ENCODE assay signal across 14 cellular contexts in genomic region chr2:119429225-119430000, GRCh38. TPM values are rescaled to one million over a fixed set of nuclear protein-coding genes. Genes with fewer than 3 reads are reported as not detected.
DNase-seq lines count a peak whose midpoint lies in the region; ATAC-seq and TF ChIP-seq lines count a peak whose summit lies in the region.
"Had no signal": no experiment of that assay in that cellular context is flagged by ENCODE, and none has a peak within 500 bp of the region (broad histone marks: within the 10 kb centered on the region; RNA-seq: fewer than 3 reads in every experiment).

No MANE protein-coding gene starts in this region.

- intact Hi-C loops in breast epithelium (cut with DNase I; ENCODE audit: low total_unique reads) = no loop called here
- intact Hi-C loops in thyroid gland (cut with DNase I) = no loop called here

- peak; percentile 3 for DNase-seq in NOMO-1 treated with DMSO at 0.1 percent for 48 hours (lab: John Stamatoyannopoulos, UW; ENCODE audit: unreplicated experiment)
- no peak for DNase-seq in NOMO-1 treated with dmso at 0.1 percent for 144 hours (lab: John Stamatoyannopoulos, UW; ENCODE audit: unreplicated experiment)
- no peak for DNase-seq in breast epithelium (ENCODE audit: low spot score in 2 of 2)
- DNase-seq in kidney tubule cell (ENCODE audit: low spot score) = peak; percentile 63
- peak; percentile 50 to 51 for DNase-seq in thyroid gland
- no peak for DNase-seq in UCSD-AML1 (lab: John Stamatoyannopoulos, UW; ENCODE audit: unreplicated experiment)
- DNase-seq: GOT3; head of caudate nucleus; NCI-H446 treated with DMSO at 0.1 percent for 48 hours; SIG-M5; stimulated activated CD4-positive, alpha-beta T cell treated with anti-CD3 and anti-CD28 coated beads, Interleukin-12 subunit alpha, Interleukin-12 subunit beta, amount 100 ng/mL, for 4 hours had no signal

- no peaks in the 10 kb centered on the region for H3K4me1 ChIP-seq in breast epithelium
- H3K4me1 ChIP-seq in thyroid gland = peaks cover 59 to 76% of the 10 kb centered on the region in 2 donors

- H3K36me3 ChIP-seq in breast epithelium (no peaks in the 10 kb centered on the region), thyroid gland (no peaks in the 10 kb centered on the region)

- H3K9me3 ChIP-seq in breast epithelium (no peaks in the 10 kb centered on the region), thyroid gland (no peaks in the 10 kb centered on the region)

- TF ChIP-seq POLR2A in breast epithelium (IDR thresholded peaks at IDR 0.05) (no peak), thyroid gland (IDR thresholded peaks at IDR 0.05) (no peak)

- 71 to 73% methylated on average over 10 of the region's 10 CpGs for WGBS in thyroid gland, 2 donors

- H3K27ac ChIP-seq in breast epithelium = peak overlapping the region; percentile 36 to 40
- peak overlapping the region; percentile 94 to 98 (median 97) for H3K27ac ChIP-seq in thyroid gland

- H3K27me3 ChIP-seq in breast epithelium (no peaks in the 10 kb centered on the region), thyroid gland (no peaks in the 10 kb centered on the region)

- ATAC-seq in GM18867 (IDR thresholded peaks at IDR 0.05; ENCODE audit: unreplicated experiment) (no peak), HG02678 (IDR thresholded peaks at IDR 0.05; ENCODE audit: unreplicated experiment) (no peak)

- no peak for TF ChIP-seq CTCF in breast epithelium (IDR thresholded peaks at IDR 0.05)
- no peak for TF ChIP-seq CTCF in thyroid gland (IDR thresholded peaks at IDR 0.05)

- H3K4me3 ChIP-seq in breast epithelium = no peak overlapping the region
- H3K4me3 ChIP-seq in thyroid gland (replicated peaks in 1 of 3) = no peak overlapping the region

RNA-seq across cellular contexts. Expression of gene TMEM37, which starts 2.2 kb away (rescaled TPM):
- 10 to 100 TPM in 1 of 3 donors, 1 to 10 TPM in 2; 8.8 to 43.2 (median 9.4) TPM for total RNA-seq in breast epithelium
- total RNA-seq in thyroid gland = 10 to 100 TPM; 34.4 to 50.2 (median 43.1) TPM
- total RNA-seq: mononuclear cell had no signal

Comparison
In these comparisons a context has a peak if more than half of its experiments do, and no peak if none do; other contexts are left out.
1. DNase-seq: peak in NOMO-1 treated with DMSO at 0.1 percent for 48 hours (single experiment), kidney tubule cell (single experiment) and thyroid gland (2 of 2); none in NOMO-1 treated with dmso at 0.1 percent for 144 hours (single experiment), breast epithelium (0 of 2) and UCSD-AML1 (single experiment).